27 cellular contexts compared by ENCODE assay signal in genomic region chr3:116920836-116921596, GRCh38.
A peak's percentile ranks its signal among the peaks of the same experiment; 100 is the strongest.
DNase-seq lines count a peak whose midpoint lies in the region; ATAC-seq, FAIRE-seq and TF ChIP-seq lines count a peak whose summit lies in the region.
"Had no signal": no experiment of that assay in that cellular context is flagged by ENCODE, and none has a peak within 500 bp of the region (broad histone marks: within the 10 kb centered on the region; RNA-seq: fewer than 3 reads in every experiment).

No MANE protein-coding gene starts in this region.

- no peak for FAIRE-seq in frontal cortex (lab: Jason Lieb, UNC)

- H3K27ac ChIP-seq in breast epithelium (no peak overlapping the region), esophagus squamous epithelium (no peak overlapping the region)
- H3K27ac ChIP-seq: KMS-11, SJCRH30, stomach, thyroid gland had no signal

- TF ChIP-seq POLR2A in breast epithelium (IDR thresholded peaks at IDR 0.05) = no peak
- TF ChIP-seq POLR2A in esophagus squamous epithelium (IDR thresholded peaks at IDR 0.05) = no peak

- peak; percentile 7 to 57 for DNase-seq in T47D (ENCODE audit: low read depth in 1 of 2, low spot score in 1 of 2)
- no peak for DNase-seq in breast epithelium (ENCODE audit: low spot score in 2 of 2)
- peak; percentile 10 for DNase-seq in fibroblast of peridontal ligament (ENCODE audit: extremely low read depth)
- DNase-seq in frontal cortex (ENCODE audit: low spot score in 2 of 2) = no peak
- no peak for DNase-seq in esophagus squamous epithelium (lab: John Stamatoyannopoulos, UW)
- DNase-seq: activated CD4-positive, alpha-beta T cell treated with anti-CD3 and anti-CD28 coated beads for 36 hours; activated effector memory CD4-positive, alpha-beta T cell treated with anti-CD3 and anti-CD28 coated beads, Interleukin-2, amount 50 U/mL, for 16 hours; activated naive CD8-positive, alpha-beta T cell treated with anti-CD3 and anti-CD28 coated beads for 36 hours; CD8-positive, alpha-beta T cell; cerebellar nuclear complex; GDM1; left cardiac atrium; mammary epithelial cell; NCI-H146; nephron progenitor cell; NK-92 treated with Interleukin-12 subunit alpha and Interleukin-12 subunit beta, amount 100 ng/mL, for 24 hours; SJCRH30; stimulated activated CD4-positive, alpha-beta T cell treated with anti-CD3 and anti-CD28 coated beads, Interleukin-1b, Interleukin-23, amount 100 ng/mL, for 48 hours; stimulated activated CD8-positive, alpha-beta memory T cell treated with anti-CD3 and anti-CD28 coated beads, Interleukin-4, amount 100 ng/mL, for 48 hours; stomach; T-helper 2 cell; thyroid gland had no signal

- no peak overlapping the region for H3K4me3 ChIP-seq in breast epithelium
- H3K4me3 ChIP-seq in esophagus squamous epithelium = no peak overlapping the region
- H3K4me3 ChIP-seq: SJCRH30, smooth muscle cell, stomach, thyroid gland had no signal

- in situ Hi-C loops in T47D (cut with HindIII; ENCODE audit: low pct_unique_long_range_greater_than_20kb, low sequenced_read_pairs) = no loop called here

- intact Hi-C loops in breast epithelium (cut with DNase I; ENCODE audit: low total_unique reads) (no loop called here), esophagus squamous epithelium (cut with DNase I) (no loop called here)

- WGBS in esophagus squamous epithelium, 2 donors = 59 to 67% methylated on average over 3 of the region's 3 CpGs

- H3K9me3 ChIP-seq in breast epithelium = peaks cover 0 to 17% of the 10 kb centered on the region in 2 donors
- H3K9me3 ChIP-seq in esophagus squamous epithelium = no peaks in the 10 kb centered on the region
- H3K9me3 ChIP-seq: SJCRH30, thyroid gland had no signal

- no peaks in the 10 kb centered on the region for H3K4me1 ChIP-seq in breast epithelium
- H3K4me1 ChIP-seq in esophagus squamous epithelium = no peaks in the 10 kb centered on the region
- H3K4me1 ChIP-seq: SJCRH30, stomach, thyroid gland had no signal

- no peaks in the 10 kb centered on the region for H3K27me3 ChIP-seq in breast epithelium
- H3K27me3 ChIP-seq in esophagus squamous epithelium = no peaks in the 10 kb centered on the region
- H3K27me3 ChIP-seq: stomach, thyroid gland had no signal

- ATAC-seq in SK-N-SH treated with all-trans-retinoic acid at 6 μM for 48 hours = peak; percentile 75
- ATAC-seq in HG03280 (IDR thresholded peaks at IDR 0.05; ENCODE audit: unreplicated experiment) = no peak
- ATAC-seq in GM18909 (IDR thresholded peaks at IDR 0.05; ENCODE audit: poor library complexity, unreplicated experiment) = no peak
- ATAC-seq: activated CD4-positive, alpha-beta T cell treated with anti-CD3 and anti-CD28 coated beads for 36 hours; CD8-positive, alpha-beta T cell; left cardiac atrium had no signal

- no peaks in the 10 kb centered on the region for H3K36me3 ChIP-seq in breast epithelium
- H3K36me3 ChIP-seq in esophagus squamous epithelium = no peaks in the 10 kb centered on the region
- H3K36me3 ChIP-seq: SJCRH30, stomach, thyroid gland had no signal

- TF ChIP-seq CTCF in breast epithelium (IDR thresholded peaks at IDR 0.05) (no peak), esophagus squamous epithelium (IDR thresholded peaks at IDR 0.05) (no peak)

TF ChIP-seq in SK-N-SH treated with all-trans-retinoic acid at 6 μM for 48 hours, 23 proteins besides CTCF, POLR2A, EP300 and RAD21 (continues in another document):
- no peak for TF ChIP-seq ZNF565 (CRISPR knock-in tag; conservative IDR thresholded peaks at IDR 0.05; ENCODE audit: low read depth)
- no peak for TF ChIP-seq PATZ1 (CRISPR knock-in tag; IDR thresholded peaks at IDR 0.05; ENCODE audit: borderline replicate concordance)
- no peak for TF ChIP-seq OSR1 (CRISPR knock-in tag; IDR thresholded peaks at IDR 0.05)
- no peak for TF ChIP-seq ZC3H10 (CRISPR knock-in tag; IDR thresholded peaks at IDR 0.05)
- no peak for TF ChIP-seq RARB (CRISPR knock-in tag; IDR thresholded peaks at IDR 0.05)
- TF ChIP-seq ZNF8 (CRISPR knock-in tag; IDR thresholded peaks at IDR 0.05) = no peak
- no peak for TF ChIP-seq ESRRG (CRISPR knock-in tag; IDR thresholded peaks at IDR 0.05)
- no peak for TF ChIP-seq CREB5 (CRISPR knock-in tag; IDR thresholded peaks at IDR 0.05; ENCODE audit: low read depth)
- TF ChIP-seq CSDC2 (CRISPR knock-in tag; IDR thresholded peaks at IDR 0.05) = no peak
- TF ChIP-seq ARNTL (CRISPR knock-in tag; IDR thresholded peaks at IDR 0.05; ENCODE audit: borderline replicate concordance, low read depth) = no peak
- TF ChIP-seq CSRNP3 (CRISPR knock-in tag; IDR thresholded peaks at IDR 0.05) = no peak
- no peak for TF ChIP-seq ZNF70 (CRISPR knock-in tag; IDR thresholded peaks at IDR 0.05)
- TF ChIP-seq GLIS3 (CRISPR knock-in tag; IDR thresholded peaks at IDR 0.05) = no peak
- TF ChIP-seq, protein P1, sequence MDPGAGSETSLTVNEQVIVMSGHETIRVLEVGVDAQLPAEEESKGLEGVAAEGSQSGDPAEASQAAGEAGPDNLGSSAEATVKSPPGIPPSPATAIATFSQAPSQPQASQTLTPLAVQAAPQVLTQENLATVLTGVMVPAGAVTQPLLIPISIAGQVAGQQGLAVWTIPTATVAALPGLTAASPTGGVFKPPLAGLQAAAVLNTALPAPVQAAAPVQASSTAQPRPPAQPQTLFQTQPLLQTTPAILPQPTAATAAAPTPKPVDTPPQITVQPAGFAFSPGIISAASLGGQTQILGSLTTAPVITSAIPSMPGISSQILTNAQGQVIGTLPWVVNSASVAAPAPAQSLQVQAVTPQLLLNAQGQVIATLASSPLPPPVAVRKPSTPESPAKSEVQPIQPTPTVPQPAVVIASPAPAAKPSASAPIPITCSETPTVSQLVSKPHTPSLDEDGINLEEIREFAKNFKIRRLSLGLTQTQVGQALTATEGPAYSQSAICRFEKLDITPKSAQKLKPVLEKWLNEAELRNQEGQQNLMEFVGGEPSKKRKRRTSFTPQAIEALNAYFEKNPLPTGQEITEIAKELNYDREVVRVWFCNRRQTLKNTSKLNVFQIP (CRISPR knock-in tag; IDR thresholded peaks at IDR 0.05; ENCODE audit: borderline replicate concordance, low read depth) = no peak
- no peak for TF ChIP-seq TCF4 (CRISPR knock-in tag; IDR thresholded peaks at IDR 0.05; ENCODE audit: borderline replicate concordance)
- TF ChIP-seq SNAI2 (CRISPR knock-in tag; IDR thresholded peaks at IDR 0.05) = no peak
- no peak for TF ChIP-seq BACH2 (CRISPR knock-in tag; IDR thresholded peaks at IDR 0.05; ENCODE audit: borderline replicate concordance)
- no peak for TF ChIP-seq ZFP30 (CRISPR knock-in tag; IDR thresholded peaks at IDR 0.05)

Comparison
In these comparisons a context has a peak if more than half of its experiments do, and no peak if none do; other contexts are left out.
1. DNase-seq: peak in T47D (2 of 2) and fibroblast of peridontal ligament (single experiment); none in breast epithelium (0 of 2), frontal cortex (0 of 2) and esophagus squamous epithelium (single experiment).